ENCODE assay signal across 18 cellular contexts in the genomic region with DNA sequence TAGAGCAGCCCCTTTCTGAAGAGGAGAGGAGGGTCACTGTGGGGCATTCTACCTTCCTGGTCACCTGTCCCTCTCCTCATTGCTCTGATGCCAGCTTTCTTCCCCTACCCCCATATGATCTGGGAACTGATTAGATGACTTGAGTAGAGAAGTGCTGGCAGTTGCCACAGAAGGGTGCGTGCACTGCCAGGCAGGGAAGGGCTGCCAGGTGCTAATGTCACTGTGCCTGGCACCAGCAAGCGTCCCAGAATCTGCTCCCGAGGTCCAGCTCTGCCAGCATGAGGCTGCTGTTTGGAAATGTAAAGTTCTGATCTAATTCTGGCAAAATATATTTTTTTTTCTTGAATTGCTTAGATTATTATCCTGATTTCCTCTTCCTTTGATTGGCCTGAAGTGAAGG. TPM values are rescaled to one million over a fixed set of nuclear protein-coding genes. Genes with fewer than 3 reads are reported as not detected.
DNase-seq lines count a peak whose midpoint lies in the region; ATAC-seq and TF ChIP-seq lines count a peak whose summit lies in the region.
"Had no signal": no experiment of that assay in that cellular context is flagged by ENCODE, and none has a peak within 500 bp of the region (broad histone marks: within the 10 kb centered on the region; RNA-seq: fewer than 3 reads in every experiment).

No MANE protein-coding gene starts in this region.

- no peak overlapping the region for H3K27ac ChIP-seq in BLaER1 treated with 17β-estradiol and CSF1 and Interleukin-3, amounts not matched to agents 10 nM and 100 nM
- H3K27ac ChIP-seq in neural progenitor cell (no peak overlapping the region), esophagus squamous epithelium (no peak overlapping the region)
- H3K27ac ChIP-seq: SJCRH30, VCaP had no signal

- H4K20me1 ChIP-seq in BLaER1 treated with 17β-estradiol and CSF1 and Interleukin-3, amounts not matched to agents 10 nM and 100 nM = peaks cover 0 to 10% (median 0%) of the 10 kb centered on the region in 11 experiments; a peak in 3 of 22 replicates
- peaks cover 7% of the 10 kb centered on the region for H4K20me1 ChIP-seq in neural progenitor cell (ENCODE audit: low read depth)

- H3K27ac Mint-ChIP-seq in neural progenitor cell (no peak overlapping the region), natural killer cell (no peak overlapping the region)
- H3K27ac Mint-ChIP-seq: activated CD4-positive, alpha-beta memory T cell treated with anti-CD3 and anti-CD28 coated beads, Interleukin-2, amount 10 ng/mL, durations not matched to agents 7 days and 5 days; activated naive CD4-positive, alpha-beta T cell treated with anti-CD3 and anti-CD28 coated beads for 36 hours; HFFc6; memory B cell; T-helper 1 cell treated with Interleukin-12 subunit alpha and Interleukin-12 subunit beta and Interleukin-4 antibody, amounts not matched to agents 30 μg/mL and 1 μg/mL, for 36 hours had no signal

- H3F3A ChIP-seq in neural progenitor cell (ENCODE audit: low read depth) = no peaks in the 10 kb centered on the region

- TF ChIP-seq CTCF in neural progenitor cell (IDR thresholded peaks at IDR 0.05) = no peak
- no peak for TF ChIP-seq CTCF in natural killer cell (IDR thresholded peaks at IDR 0.05)
- no peak for TF ChIP-seq CTCF in esophagus squamous epithelium (IDR thresholded peaks at IDR 0.05)

- WGBS in esophagus squamous epithelium, 2 donors = 36 to 61% methylated on average over 2 to 3 of the region's 3 CpGs

- H3K4me1 Mint-ChIP-seq in neural progenitor cell (peaks cover 26% of the 10 kb centered on the region), natural killer cell (peaks cover 42 to 45% of the 10 kb centered on the region in 2 donors)
- H3K4me1 Mint-ChIP-seq: CD4-positive, alpha-beta memory T cell had no signal

- peak overlapping the region in 9 of 11 experiments; percentile 7 to 69 (median 57); a peak in 12 of 22 replicates for H3K4me2 ChIP-seq in BLaER1 treated with 17β-estradiol and CSF1 and Interleukin-3, amounts not matched to agents 10 nM and 100 nM
- H3K4me2 ChIP-seq in neural progenitor cell = peak overlapping the region; percentile 18

- H3K27me3 ChIP-seq in BLaER1 treated with 17β-estradiol and CSF1 and Interleukin-3, amounts not matched to agents 10 nM and 100 nM = no peaks in the 10 kb centered on the region
- no peaks in the 10 kb centered on the region for H3K27me3 ChIP-seq in neural progenitor cell
- no peaks in the 10 kb centered on the region for H3K27me3 ChIP-seq in esophagus squamous epithelium
- H3K27me3 ChIP-seq: SJCRH30 had no signal

- H3K9me3 ChIP-seq in BLaER1 treated with 17β-estradiol and CSF1 and Interleukin-3, amounts not matched to agents 10 nM and 100 nM (replicated peaks in 1 of 11) = no peaks in the 10 kb centered on the region
- H3K9me3 ChIP-seq in neural progenitor cell (ENCODE audit: low read depth) = no peaks in the 10 kb centered on the region
- H3K9me3 ChIP-seq in esophagus squamous epithelium = no peaks in the 10 kb centered on the region
- H3K9me3 ChIP-seq: SJCRH30, thoracic aorta had no signal

- H3K4me3 Mint-ChIP-seq in neural progenitor cell = no peak overlapping the region
- no peak overlapping the region for H3K4me3 Mint-ChIP-seq in natural killer cell
- H3K4me3 Mint-ChIP-seq: activated CD4-positive, alpha-beta memory T cell treated with anti-CD3 and anti-CD28 coated beads, Interleukin-2, amount 10 ng/mL, durations not matched to agents 7 days and 5 days; activated naive CD4-positive, alpha-beta T cell treated with anti-CD3 and anti-CD28 coated beads for 36 hours; CD4-positive, alpha-beta memory T cell; HFFc6; memory B cell; T-helper 1 cell treated with Interleukin-12 subunit alpha and Interleukin-12 subunit beta and Interleukin-4 antibody, amounts not matched to agents 30 μg/mL and 1 μg/mL, for 36 hours had no signal

- intact Hi-C loops in Right ventricle myocardium superior (cut with DNase I) (loop anchor here (10.0 kb wide), 2 partner anchors 54 to 66 kb away; partner anchors contain the start of gene PPM1L), natural killer cell (cut with micrococcal nuclease) (no loop called here), esophagus squamous epithelium (cut with DNase I) (no loop called here)

- H3K9me3 Mint-ChIP-seq in neural progenitor cell (no peaks in the 10 kb centered on the region), natural killer cell (no peaks in the 10 kb centered on the region)
- H3K9me3 Mint-ChIP-seq: activated CD4-positive, alpha-beta memory T cell treated with anti-CD3 and anti-CD28 coated beads, Interleukin-2, amount 10 ng/mL, durations not matched to agents 7 days and 5 days; activated naive CD4-positive, alpha-beta T cell treated with anti-CD3 and anti-CD28 coated beads for 36 hours; CD4-positive, alpha-beta memory T cell; HFFc6; memory B cell; T-helper 1 cell treated with Interleukin-12 subunit alpha and Interleukin-12 subunit beta and Interleukin-4 antibody, amounts not matched to agents 30 μg/mL and 1 μg/mL, for 36 hours had no signal

- no peak for TF ChIP-seq POLR2A in esophagus squamous epithelium (IDR thresholded peaks at IDR 0.05)

- H3K27me3 Mint-ChIP-seq in neural progenitor cell (ENCODE audit: insufficient read depth, low read depth) (peaks cover 4% of the 10 kb centered on the region), natural killer cell (ENCODE audit: low read depth in 2 of 2) (no peaks in the 10 kb centered on the region)
- H3K27me3 Mint-ChIP-seq: memory B cell had no signal

- no peak overlapping the region for H3K9ac ChIP-seq in BLaER1 treated with 17β-estradiol and CSF1 and Interleukin-3, amounts not matched to agents 10 nM and 100 nM
- H3K9ac ChIP-seq in neural progenitor cell = no peak overlapping the region

- H3K4me3 ChIP-seq in BLaER1 treated with 17β-estradiol and CSF1 and Interleukin-3, amounts not matched to agents 10 nM and 100 nM = no peak overlapping the region
- H3K4me3 ChIP-seq in neural progenitor cell (no peak overlapping the region), esophagus squamous epithelium (no peak overlapping the region)
- H3K4me3 ChIP-seq: SJCRH30, thoracic aorta had no signal

- H3K36me3 Mint-ChIP-seq in neural progenitor cell (no peaks in the 10 kb centered on the region), natural killer cell (no peaks in the 10 kb centered on the region)
- H3K36me3 Mint-ChIP-seq: CD4-positive, alpha-beta memory T cell; memory B cell had no signal

- H3K36me3 ChIP-seq in BLaER1 treated with 17β-estradiol and CSF1 and Interleukin-3, amounts not matched to agents 10 nM and 100 nM = no peaks in the 10 kb centered on the region
- H3K36me3 ChIP-seq in neural progenitor cell (no peaks in the 10 kb centered on the region), esophagus squamous epithelium (no peaks in the 10 kb centered on the region)
- H3K36me3 ChIP-seq: SJCRH30, thoracic aorta had no signal

- H3K79me2 ChIP-seq in neural progenitor cell (ENCODE audit: low read depth) = peaks cover 10% of the 10 kb centered on the region

- DNase-seq in NCI-H2107 treated with DMSO at 0.1 percent for 48 hours (lab: John Stamatoyannopoulos, UW; ENCODE audit: unreplicated experiment) = peak; percentile 89
- peak; percentile 64 for DNase-seq in Right ventricle myocardium superior
- DNase-seq in neural progenitor cell (ENCODE audit: low spot score) = no peak
- DNase-seq in activated CD4-positive, alpha-beta T cell treated with anti-CD3 and anti-CD28 coated beads for 1 hour = no peak
- DNase-seq in activated effector memory CD4-positive, alpha-beta T cell treated with Interleukin-2 at 50 U/mL for 16 hours = no peak
- no peak for DNase-seq in natural killer cell
- DNase-seq in esophagus squamous epithelium (lab: John Stamatoyannopoulos, UW) = no peak
- DNase-seq: activated CD4-positive, alpha-beta memory T cell treated with anti-CD3 and anti-CD28 coated beads, Interleukin-2, amount 10 ng/mL, durations not matched to agents 7 days and 5 days; activated naive CD4-positive, alpha-beta T cell treated with anti-CD3 and anti-CD28 coated beads for 36 hours; CD4-positive, alpha-beta memory T cell; HFFc6; NCI-H2081 treated with DMSO at 0.1 percent for 48 hours; SJCRH30 had no signal

- ATAC-seq in Right ventricle myocardium superior (ENCODE audit: poor library complexity) (peak; percentile 84), natural killer cell (no peak)

- no peak overlapping the region for H2AFZ ChIP-seq in neural progenitor cell (replicated peaks)

- peaks cover 25 to 50% (median 27%) of the 10 kb centered on the region in 10 experiments for H3K4me1 ChIP-seq in BLaER1 treated with 17β-estradiol and CSF1 and Interleukin-3, amounts not matched to agents 10 nM and 100 nM
- H3K4me1 ChIP-seq in neural progenitor cell (peaks cover 17% of the 10 kb centered on the region), esophagus squamous epithelium (peaks cover 0 to 46% (median 4%) of the 10 kb centered on the region in 3 donors)
- H3K4me1 ChIP-seq: SJCRH30 had no signal

RNA-seq across cellular contexts. Expression of gene PPM1L, which starts 52.8 kb away (rescaled TPM):
- total RNA-seq in Right ventricle myocardium superior (62.3 TPM), neural progenitor cell (ENCODE audit: low replicate concordance) (16.5 and 25.2 TPM in 2 replicates), natural killer cell (10 to 100 TPM; 52.6 to 73.2 (median 52.9) TPM), esophagus squamous epithelium (10 to 100 TPM in 2 of 4 donors, 1 to 10 TPM in 2; 9.1 to 18.1 (median 12.1) TPM)

Comparison
In these comparisons a context has a peak if more than half of its experiments do, and no peak if none do; other contexts are left out.
1. DNase-seq: peak in NCI-H2107 treated with DMSO at 0.1 percent for 48 hours (single experiment) and Right ventricle myocardium superior (single experiment); none in neural progenitor cell (single experiment), activated CD4-positive, alpha-beta T cell treated with anti-CD3 and anti-CD28 coated beads for 1 hour (single experiment), activated effector memory CD4-positive, alpha-beta T cell treated with Interleukin-2 at 50 U/mL for 16 hours (single experiment), natural killer cell (single experiment) and esophagus squamous epithelium (single experiment).